In genomic region chr15:50009634-50010033, GRCh38 we compare ENCODE assay signal across 21 cellular contexts.
DNase-seq lines count a peak whose midpoint lies in the region; ATAC-seq and TF ChIP-seq lines count a peak whose summit lies in the region.
"Had no signal": no experiment of that assay in that cellular context is flagged by ENCODE, and none has a peak within 500 bp of the region (broad histone marks: within the 10 kb centered on the region; RNA-seq: fewer than 3 reads in every experiment).

No MANE protein-coding gene starts in this region.

- ATAC-seq in Right ventricle myocardium superior (ENCODE audit: poor library complexity) (peak; percentile 78), HG03095 (IDR thresholded peaks at IDR 0.05; ENCODE audit: unreplicated experiment) (no peak)
- ATAC-seq in stimulated activated memory B cell treated with anti-CD40 and anti-IgM and Interleukin-4, amounts not matched to agents 10 μg/mL and 1 μg/mL and 100 μg/mL, for 72 hours = peak; percentile 32
- ATAC-seq in stimulated activated naive CD8-positive, alpha-beta T cell treated with anti-CD3 and anti-CD28 coated beads, Interleukin-15, Interleukin-2, amounts not matched to agents 100 U/mL and 50 U/mL, for 24 hours = no peak
- ATAC-seq: activated naive CD4-positive, alpha-beta T cell treated with anti-CD3 and anti-CD28 coated beads, Interleukin-2, amount 50 U/mL, for 72 hours; psoas muscle had no signal

- no peaks in the 10 kb centered on the region for H3K4me1 Mint-ChIP-seq in stimulated activated memory B cell treated with anti-CD40 and anti-IgM and Interleukin-4, amounts not matched to agents 10 μg/mL and 1 μg/mL and 100 μg/mL, for 72 hours
- H3K4me1 Mint-ChIP-seq: neural crest cell had no signal

- no peaks in the 10 kb centered on the region for H3K9me3 Mint-ChIP-seq in stimulated activated memory B cell treated with anti-CD40 and anti-IgM and Interleukin-4, amounts not matched to agents 10 μg/mL and 1 μg/mL and 100 μg/mL, for 72 hours
- H3K9me3 Mint-ChIP-seq: activated naive CD4-positive, alpha-beta T cell treated with anti-CD3 and anti-CD28 coated beads, Interleukin-2, amount 50 U/mL, for 72 hours; neural crest cell had no signal

- H3K27me3 Mint-ChIP-seq in stimulated activated memory B cell treated with anti-CD40 and anti-IgM and Interleukin-4, amounts not matched to agents 10 μg/mL and 1 μg/mL and 100 μg/mL, for 72 hours = no peaks in the 10 kb centered on the region

- no peak for TF ChIP-seq POLR2A in vagina (IDR thresholded peaks at IDR 0.05)

- TF ChIP-seq CTCF in right atrium auricular region (IDR thresholded peaks at IDR 0.05) (no peak), liver (IDR thresholded peaks at IDR 0.05; ENCODE audit: low read depth, low read length, missing input control) (no peak), vagina (IDR thresholded peaks at IDR 0.05) (no peak)

- 31% methylated on average over 2 of the region's 2 CpGs for WGBS in liver

- H3K27ac ChIP-seq in right atrium auricular region (peak overlapping the region in 1 of 2 donors; percentile 58), liver (ENCODE audit: low read depth in 1 of 2, low read length in 2 of 2) (no peak overlapping the region), vagina (no peak overlapping the region)
- H3K27ac ChIP-seq: C4-2B, psoas muscle, RWPE1 had no signal

- H3K9me3 ChIP-seq in right atrium auricular region (no peaks in the 10 kb centered on the region), liver (ENCODE audit: control insufficient read depth in 4 of 4, low read length in 3 of 4) (no peaks in the 10 kb centered on the region), vagina (no peaks in the 10 kb centered on the region)
- H3K9me3 ChIP-seq: psoas muscle had no signal

- H3K27ac Mint-ChIP-seq in stimulated activated memory B cell treated with anti-CD40 and anti-IgM and Interleukin-4, amounts not matched to agents 10 μg/mL and 1 μg/mL and 100 μg/mL, for 72 hours = no peak overlapping the region
- H3K27ac Mint-ChIP-seq: activated naive CD4-positive, alpha-beta T cell treated with anti-CD3 and anti-CD28 coated beads, Interleukin-2, amount 50 U/mL, for 72 hours had no signal

- no peak for TF ChIP-seq RAD21 in liver (IDR thresholded peaks at IDR 0.05)

- H3K36me3 Mint-ChIP-seq in stimulated activated memory B cell treated with anti-CD40 and anti-IgM and Interleukin-4, amounts not matched to agents 10 μg/mL and 1 μg/mL and 100 μg/mL, for 72 hours = no peaks in the 10 kb centered on the region
- H3K36me3 Mint-ChIP-seq: activated naive CD4-positive, alpha-beta T cell treated with anti-CD3 and anti-CD28 coated beads, Interleukin-2, amount 50 U/mL, for 72 hours had no signal

- no peaks in the 10 kb centered on the region for H3K27me3 ChIP-seq in right atrium auricular region
- no peaks in the 10 kb centered on the region for H3K27me3 ChIP-seq in liver (ENCODE audit: control insufficient read depth in 4 of 4, insufficient read depth in 4 of 4, low read length in 3 of 4)
- H3K27me3 ChIP-seq in vagina = no peaks in the 10 kb centered on the region

- intact Hi-C loops in Right ventricle myocardium superior (cut with DNase I) (loop anchor here (10.0 kb wide), 3 partner anchors 105 to 775 kb away; partner anchors contain the start of genes DTWD1 and FAM227B), vagina (cut with DNase I) (no loop called here)

- H3K9ac ChIP-seq in liver (ENCODE audit: low read depth in 1 of 2, low read length in 2 of 2) = no peak overlapping the region

- H3K4me3 Mint-ChIP-seq in stimulated activated memory B cell treated with anti-CD40 and anti-IgM and Interleukin-4, amounts not matched to agents 10 μg/mL and 1 μg/mL and 100 μg/mL, for 72 hours = no peak overlapping the region
- H3K4me3 Mint-ChIP-seq: neural crest cell had no signal

- no peaks in the 10 kb centered on the region for H3K36me3 ChIP-seq in right atrium auricular region
- H3K36me3 ChIP-seq in liver (ENCODE audit: control insufficient read depth in 4 of 4, insufficient read depth in 3 of 4, low read depth in 1 of 4, low read length in 3 of 4) = no peaks in the 10 kb centered on the region
- H3K36me3 ChIP-seq in vagina = no peaks in the 10 kb centered on the region

- H3K4me1 ChIP-seq in right atrium auricular region = no peaks in the 10 kb centered on the region
- H3K4me1 ChIP-seq in liver (ENCODE audit: control insufficient read depth in 4 of 4, insufficient read depth in 4 of 4, low read length in 3 of 4) = peaks cover 0 to 6% (median 1%) of the 10 kb centered on the region in 4 donors
- no peaks in the 10 kb centered on the region for H3K4me1 ChIP-seq in vagina
- H3K4me1 ChIP-seq: psoas muscle had no signal

- no peak overlapping the region for H3K4me3 ChIP-seq in right atrium auricular region
- no peak overlapping the region for H3K4me3 ChIP-seq in liver (ENCODE audit: low read depth in 1 of 3, low read length in 3 of 3)
- H3K4me3 ChIP-seq in vagina = no peak overlapping the region
- H3K4me3 ChIP-seq: psoas muscle had no signal

- DNase-seq in Right ventricle myocardium superior = no peak
- DNase-seq in right atrium auricular region (ENCODE audit: low spot score) = no peak
- peak; percentile 2 for DNase-seq in SW480 (ENCODE audit: low spot score)
- DNase-seq in vagina (ENCODE audit: extremely low spot score in 2 of 2) = no peak
- no peak for DNase-seq in stimulated activated naive CD8-positive, alpha-beta T cell treated with anti-CD3 and anti-CD28 coated beads, Interleukin-15, Interleukin-2, amounts not matched to agents 100 U/mL and 50 U/mL, for 24 hours
- DNase-seq: ACHN; activated CD4-positive, CD25-positive, alpha-beta regulatory T cell treated with anti-CD3 and anti-CD28 coated beads, Interleukin-2, amount 50 U/mL, for 72 hours; effector CD8-positive, alpha-beta T cell; Kasumi-1; NCI-H1105; NCI-H2029 treated with DMSO at 0.1 percent for 48 hours; NCI-H524; psoas muscle; stimulated activated CD4-positive, alpha-beta T cell treated with anti-CD3 and anti-CD28 coated beads, Interleukin-12 subunit alpha, Interleukin-12 subunit beta, amount 100 ng/mL, for 4 hours had no signal

TF ChIP-seq in liver, 16 proteins besides CTCF, POLR2A, EP300 and RAD21:
- TF ChIP-seq HNF4A (conservative IDR thresholded peaks at IDR 0.05) = peak; percentile 65 to 74
- TF ChIP-seq, protein P1, sequence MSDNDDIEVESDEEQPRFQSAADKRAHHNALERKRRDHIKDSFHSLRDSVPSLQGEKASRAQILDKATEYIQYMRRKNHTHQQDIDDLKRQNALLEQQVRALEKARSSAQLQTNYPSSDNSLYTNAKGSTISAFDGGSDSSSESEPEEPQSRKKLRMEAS (IDR thresholded peaks at IDR 0.05) = no peak

Comparison
In these comparisons a context has a peak if more than half of its experiments do, and no peak if none do; other contexts are left out.
1. ATAC-seq: peak in Right ventricle myocardium superior (single experiment) and stimulated activated memory B cell treated with anti-CD40 and anti-IgM and Interleukin-4, amounts not matched to agents 10 μg/mL and 1 μg/mL and 100 μg/mL, for 72 hours (single experiment); none in HG03095 (single experiment) and stimulated activated naive CD8-positive, alpha-beta T cell treated with anti-CD3 and anti-CD28 coated beads, Interleukin-15, Interleukin-2, amounts not matched to agents 100 U/mL and 50 U/mL, for 24 hours (single experiment).